Comparison of ENCODE assay signal across 33 cellular contexts in the genomic region with DNA sequence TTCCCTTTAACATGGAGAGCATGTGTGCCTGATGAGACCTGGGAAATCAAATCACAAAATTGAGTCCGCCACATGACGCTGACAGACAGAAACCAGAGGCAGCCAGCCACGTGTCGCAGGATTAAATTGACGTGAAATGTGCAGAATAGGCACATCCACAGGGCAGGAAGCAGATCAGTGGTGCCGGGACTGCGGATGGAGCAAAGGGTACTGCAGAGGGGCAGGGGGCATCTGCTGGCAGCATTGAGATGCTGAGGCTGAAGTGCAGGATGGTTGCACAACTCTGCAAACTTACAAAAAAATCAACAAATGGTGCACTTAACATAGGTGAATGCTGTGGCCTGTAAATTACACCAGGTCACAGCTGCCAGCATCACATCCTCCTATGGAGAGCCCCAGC. TPM values are rescaled to one million over a fixed set of nuclear protein-coding genes. Genes with fewer than 3 reads are reported as not detected.
"Had no signal": no experiment of that assay in that cellular context is flagged by ENCODE, and none has a peak within 500 bp of the region (broad histone marks: within the 10 kb centered on the region; RNA-seq: fewer than 3 reads in every experiment).

No MANE protein-coding gene starts in this region.

- H3K4me2 ChIP-seq: neural progenitor cell, smooth muscle cell had no signal

- H3K4me1 ChIP-seq: neural progenitor cell, parathyroid adenoma, psoas muscle, spleen, suprapubic skin, testis, tibial artery, upper lobe of right lung, uterus had no signal

- H3K27ac ChIP-seq: neural progenitor cell, ovary, parathyroid adenoma, psoas muscle, skin epidermis, spleen, suprapubic skin, testis, tibial artery, transverse colon, upper lobe of right lung, uterus had no signal

- H3K4me3 ChIP-seq: neural progenitor cell, ovary, psoas muscle, skin epidermis, smooth muscle cell, spleen, suprapubic skin, testis, tibial artery, transverse colon, upper lobe of right lung, uterus had no signal

- H3K79me2 ChIP-seq: parathyroid adenoma had no signal

- ATAC-seq: natural killer cell; psoas muscle; right cardiac atrium; sciatic nerve; stimulated activated memory B cell treated with anti-CD40 and anti-IgM and Interleukin-4, amounts not matched to agents 10 μg/mL and 1 μg/mL and 100 μg/mL, for 72 hours; stimulated activated naive CD8-positive, alpha-beta T cell treated with anti-CD3 and anti-CD28 coated beads, Interleukin-15, amount 100 ng/mL, for 72 hours; stimulated activated naive CD8-positive, alpha-beta T cell treated with anti-CD3 and anti-CD28 coated beads, Interleukin-15, Interleukin-2, amounts not matched to agents 100 U/mL and 50 U/mL, for 24 hours; upper lobe of right lung had no signal

- H3K9me3 ChIP-seq: ovary, psoas muscle, spleen, suprapubic skin, testis, tibial artery, transverse colon, upper lobe of right lung, uterus had no signal

- H3K9ac ChIP-seq: neural progenitor cell, parathyroid adenoma had no signal

- DNase-seq: natural killer cell; occipital lobe; ovary; posterior cingulate gyrus; psoas muscle; right cardiac atrium; spleen; stimulated activated CD4-positive, alpha-beta T cell treated with anti-CD3 and anti-CD28 coated beads, Interleukin-12 subunit alpha, Interleukin-12 subunit beta, amount 100 ng/mL, for 4 hours; stimulated activated CD4-positive, alpha-beta T cell treated with anti-CD3 and anti-CD28 coated beads, Interleukin-1b, Interleukin-23, amount 100 ng/mL, for 48 hours; stimulated activated CD4-positive, alpha-beta T cell treated with anti-CD3 and anti-CD28 coated beads, Interleukin-4, amount 100 ng/mL, for 1 hour; stimulated activated CD4-positive, alpha-beta T cell treated with anti-CD3 and anti-CD28 coated beads, Interleukin-4, amount 100 ng/mL, for 4 hours; stimulated activated CD8-positive, alpha-beta memory T cell treated with anti-CD3 and anti-CD28 coated beads, Interleukin-4, amount 100 ng/mL, for 48 hours; stimulated activated naive CD4-positive, alpha-beta T cell; stimulated activated naive CD8-positive, alpha-beta T cell treated with anti-CD3 and anti-CD28 coated beads, Interleukin-15, amount 100 ng/mL, for 72 hours; stimulated activated naive CD8-positive, alpha-beta T cell treated with anti-CD3 and anti-CD28 coated beads, Interleukin-15, Interleukin-2, amounts not matched to agents 100 U/mL and 50 U/mL, for 24 hours; substantia nigra; testis; tibial artery; transverse colon; upper lobe of right lung; uterus had no signal

- H2AFZ ChIP-seq: neural progenitor cell, parathyroid adenoma had no signal

- H3K27me3 ChIP-seq: neural progenitor cell, ovary, testis, upper lobe of right lung, uterus had no signal

- H3K36me3 ChIP-seq: neural progenitor cell, ovary, spleen, suprapubic skin, tibial artery, transverse colon, upper lobe of right lung, uterus had no signal

RNA-seq across cellular contexts. Expression of gene TUBA3E, which starts 48.2 kb away (rescaled TPM):
- total RNA-seq: natural killer cell, occipital lobe, osteoblast, progenitor cell of endocrine pancreas, psoas muscle, renal cortical epithelial cell, sciatic nerve, smooth muscle cell, spleen, suprapubic skin, upper lobe of right lung, urinary bladder had no signal
- polyA plus RNA-seq: neural cell, smooth muscle cell, urinary bladder had no signal
